ENCODE assay signal across 8 cellular contexts in the genomic region with DNA sequence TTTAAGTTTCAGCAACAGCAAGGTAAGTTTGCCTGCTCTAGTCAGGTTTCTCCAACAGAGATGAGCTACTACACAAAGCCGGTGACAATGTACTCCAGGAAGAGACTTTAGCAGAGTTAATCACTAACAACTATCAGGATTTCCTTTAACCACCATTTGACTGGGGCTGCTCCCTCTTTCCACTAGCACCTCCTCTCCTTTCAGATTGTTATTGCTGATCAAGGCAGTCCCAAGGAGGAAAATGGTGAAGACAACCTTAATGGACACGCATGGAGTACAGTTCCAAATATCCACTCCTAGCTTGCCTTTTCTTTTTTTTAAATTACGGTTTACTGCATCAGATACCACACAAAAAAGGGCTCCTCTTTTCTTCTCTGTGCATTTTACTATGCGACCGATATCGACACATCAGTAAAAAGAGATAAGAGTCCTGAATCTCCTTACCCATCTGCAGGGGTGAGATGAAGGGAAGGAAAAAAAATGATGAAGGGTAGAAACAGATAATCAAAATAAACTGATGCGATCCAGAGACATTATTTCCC. TPM values are rescaled to one million over a fixed set of nuclear protein-coding genes. Genes with fewer than 3 reads are reported as not detected.
A peak's percentile ranks its signal among the peaks of the same experiment; 100 is the strongest.
DNase-seq lines count a peak whose midpoint lies in the region; ATAC-seq and TF ChIP-seq lines count a peak whose summit lies in the region.

No MANE protein-coding gene starts in this region.

- H3K27ac Mint-ChIP-seq in naive thymus-derived CD8-positive, alpha-beta T cell: peak overlapping the region; percentile 80 to 95 (median 88)

- peak overlapping the region; percentile 66 for H3K4me3 ChIP-seq in HFF-Myc (replicated peaks; ENCODE audit: low read depth, low read length)
- peak overlapping the region; percentile 84 for H3K4me3 ChIP-seq in SK-N-MC
- peak overlapping the region; percentile 87 for H3K4me3 ChIP-seq in epithelial cell of esophagus (ENCODE audit: low read length)

- peaks cover 15 to 46% (median 34%) of the 10 kb centered on the region in 4 donors for H3K4me1 Mint-ChIP-seq in naive thymus-derived CD8-positive, alpha-beta T cell

- peak in 1 of 2 donors; percentile 1 for ATAC-seq in naive thymus-derived CD8-positive, alpha-beta T cell
- ATAC-seq in HG02852 (IDR thresholded peaks at IDR 0.05; ENCODE audit: unreplicated experiment) (no peak), GM18861 (IDR thresholded peaks at IDR 0.05; ENCODE audit: unreplicated experiment) (no peak)

- H3K4me3 Mint-ChIP-seq in naive thymus-derived CD8-positive, alpha-beta T cell: peak overlapping the region; percentile 84 to 97 (median 92)

- 0 out of 2 replicates have a peak overlapping the region, but pooled peaks have one; percentile 37 for H3K27ac ChIP-seq in SK-N-MC

- H3K9ac ChIP-seq in SK-N-MC (ENCODE audit: insufficient read length): peak overlapping the region; percentile 71

- H3K36me3 Mint-ChIP-seq in naive thymus-derived CD8-positive, alpha-beta T cell: peaks cover 0 to 16% (median 0%) of the 10 kb centered on the region in 3 donors

- peak; percentile 44 for DNase-seq in D341Med (ENCODE audit: low spot score)
- DNase-seq in HFF-Myc (ENCODE audit: extremely low read depth, low read depth): no peak
- DNase-seq in SK-N-MC (ENCODE audit: low read depth, low spot score): no peak
- DNase-seq in epithelial cell of esophagus (ENCODE audit: low read depth): peak; percentile 57
- DNase-seq in naive thymus-derived CD8-positive, alpha-beta T cell: peak in 4 of 10 donors; percentile 3 to 23 (median 18)
- no peak for DNase-seq in stimulated activated naive CD4-positive, alpha-beta T cell treated with Interleukin-2 at 50 U/mL for 16 hours (lab: John Stamatoyannopoulos, UW)

- H3K36me3 ChIP-seq in SK-N-MC (ENCODE audit: insufficient read depth, low read length): no peaks in the 10 kb centered on the region

- no peaks in the 10 kb centered on the region for H3K27me3 Mint-ChIP-seq in naive thymus-derived CD8-positive, alpha-beta T cell

- POLR2A ChIA-PET in naive thymus-derived CD8-positive, alpha-beta T cell (lab: Charles Lee): interaction anchor here (0.8 to 2.7 kb wide), 9 partner anchors 12 to 140 kb away, joined by 3 to 11 read pairs (median 5); a partner anchor contains a TSS

- H3K9me3 Mint-ChIP-seq in naive thymus-derived CD8-positive, alpha-beta T cell: no peaks in the 10 kb centered on the region

- no peaks in the 10 kb centered on the region for H3K9me3 ChIP-seq in SK-N-MC (ENCODE audit: low read depth, low read length)

- TF ChIP-seq CTCF in HFF-Myc (IDR thresholded peaks at IDR 0.05; ENCODE audit: low read depth, low read length, missing control alignments) (no peak), epithelial cell of esophagus (IDR thresholded peaks at IDR 0.05; ENCODE audit: insufficient read depth, low read depth, low read length, missing control alignments) (peak; percentile 7)

RNA-seq across cellular contexts. Expression of a gene that starts 30.9 kb away (rescaled TPM):
- total RNA-seq in naive thymus-derived CD8-positive, alpha-beta T cell: 10 to 100 TPM; 16.9 to 23.1 TPM
- 10 to 100 TPM in 1 of 3 donors, 1 to 10 TPM in 2; 7.5 to 20.0 (median 9.2) TPM for polyA plus RNA-seq in naive thymus-derived CD8-positive, alpha-beta T cell

RNA-seq across cellular contexts. Expression of a gene that starts 43.2 kb away (rescaled TPM):
- 10 to 100 TPM; 25.3 to 25.8 TPM for total RNA-seq in naive thymus-derived CD8-positive, alpha-beta T cell
- polyA plus RNA-seq in naive thymus-derived CD8-positive, alpha-beta T cell: 10 to 100 TPM; 32.7 to 54.9 (median 38.0) TPM

Comparison
In these comparisons a context has a peak if more than half of its experiments do, and no peak if none do; other contexts are left out.
1. DNase-seq: peak in D341Med (single experiment) and epithelial cell of esophagus (single experiment); none in HFF-Myc (single experiment), SK-N-MC (single experiment) and stimulated activated naive CD4-positive, alpha-beta T cell treated with Interleukin-2 at 50 U/mL for 16 hours (single experiment).
2. Peak in every context shown above with its lines, with median percentiles within 50 percentile points of each other: H3K4me3 ChIP-seq.